In the genomic region with DNA sequence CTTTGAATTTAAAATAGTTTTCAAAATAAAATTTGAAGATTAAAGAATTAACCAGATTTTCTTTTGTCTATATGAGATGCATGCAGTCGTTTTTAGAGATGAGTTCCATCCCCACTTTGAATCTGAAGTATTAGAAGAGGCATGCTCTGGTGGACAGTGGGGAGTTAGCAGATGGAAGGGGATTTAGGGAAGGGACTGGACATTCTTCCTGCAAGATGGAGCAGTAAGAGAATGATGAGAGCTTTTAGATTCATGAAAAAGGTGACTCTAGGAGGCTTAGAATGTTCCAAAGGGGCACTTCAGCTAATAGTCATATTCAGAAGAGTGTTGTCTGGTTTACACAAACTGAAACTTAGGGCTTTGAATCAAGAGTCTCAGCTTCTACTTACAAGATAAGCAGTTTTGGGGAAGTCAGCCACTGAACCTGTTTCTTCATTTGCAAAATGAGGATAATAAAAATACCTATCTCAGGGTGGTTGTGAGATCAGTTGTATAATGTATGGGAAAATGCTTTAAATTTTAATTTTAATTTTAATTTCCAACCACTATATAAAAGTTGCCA, we compare ENCODE assay signal across 10 cellular contexts. TPM values are rescaled to one million over a fixed set of nuclear protein-coding genes. Genes with fewer than 3 reads are reported as not detected.
A peak's percentile ranks its signal among the peaks of the same experiment; 100 is the strongest.
DNase-seq lines count a peak whose midpoint lies in the region; ATAC-seq, FAIRE-seq and TF ChIP-seq lines count a peak whose summit lies in the region.
"Had no signal": no experiment of that assay in that cellular context is flagged by ENCODE, and none has a peak within 500 bp of the region (broad histone marks: within the 10 kb centered on the region; RNA-seq: fewer than 3 reads in every experiment).

No MANE protein-coding gene starts in this region.

- H3K27me3 Mint-ChIP-seq in activated B cell treated with CpG ODN at 0.5 μM for 24 hours (no peaks in the 10 kb centered on the region), WTC11 (ENCODE audit: low read depth) (no peaks in the 10 kb centered on the region)
- H3K27me3 Mint-ChIP-seq in naive thymus-derived CD8-positive, alpha-beta T cell = peaks cover 0 to 4% (median 0%) of the 10 kb centered on the region in 5 donors

- H3K9me3 Mint-ChIP-seq in activated B cell treated with CpG ODN at 0.5 μM for 24 hours (no peaks in the 10 kb centered on the region), WTC11 (no peaks in the 10 kb centered on the region)
- peaks cover 0 to 3% (median 0%) of the 10 kb centered on the region in 9 donors for H3K9me3 Mint-ChIP-seq in naive thymus-derived CD8-positive, alpha-beta T cell

- no peak for DNase-seq in GM12864 (ENCODE audit: low read depth)
- no peak for DNase-seq in activated B cell treated with CpG ODN at 0.5 μM for 24 hours
- no peak for DNase-seq in naive thymus-derived CD8-positive, alpha-beta T cell
- DNase-seq in WTC11 (ENCODE audit: low spot score) = no peak
- DNase-seq in frontal cortex (ENCODE audit: low spot score in 2 of 2) = no peak
- DNase-seq in NCI-H1092 treated with DMSO at 0.1 percent for 48 hours (lab: John Stamatoyannopoulos, UW) = no peak
- no peak for DNase-seq in ecto neural progenitor cell (ENCODE audit: low spot score)
- DNase-seq: effector CD4-positive, alpha-beta T cell; stimulated activated naive CD4-positive, alpha-beta T cell treated with Interleukin-2 at 50 U/mL for 16 hours had no signal

- H3K36me3 Mint-ChIP-seq in activated B cell treated with CpG ODN at 0.5 μM for 24 hours (ENCODE audit: low read depth) (peaks cover 27% of the 10 kb centered on the region), WTC11 (no peaks in the 10 kb centered on the region)
- peaks cover 0 to 9% (median 0%) of the 10 kb centered on the region in 3 donors for H3K36me3 Mint-ChIP-seq in naive thymus-derived CD8-positive, alpha-beta T cell

- CTCF ChIA-PET in activated B cell treated with CpG ODN at 0.5 μM for 24 hours (lab: Charles Lee) = interaction anchor here (4.0 to 4.6 kb wide), 2 partner anchors 79 to 165 kb away, joined by 33 to 41 read pairs; no protein-coding TSS in a partner anchor
- CTCF ChIA-PET in WTC11 (lab: Charles Lee) = interaction anchor here (1.4 to 2.4 kb wide), 3 partner anchors 32 to 164 kb away, joined by 5 to 12 read pairs (median 6); partner anchors contain the start of gene HSPA2

- FAIRE-seq in frontal cortex (lab: Jason Lieb, UNC) = no peak

- intact Hi-C loops in activated B cell treated with CpG ODN at 0.5 μM for 24 hours (cut with micrococcal nuclease) = loop anchor here (10.0 kb wide), 3 partner anchors 477 to 1033 kb away; partner anchors contain the start of genes FNTB and SYNE2

- peak overlapping the region; percentile 44; the same call in 1 of the 2 replicates for H3K4me3 ChIP-seq in GM12864 (ENCODE audit: low read depth, low read length)

- H3K4me3 Mint-ChIP-seq in activated B cell treated with CpG ODN at 0.5 μM for 24 hours = peak overlapping the region; percentile 97
- peak overlapping the region in 9 of 10 donors; percentile 2 to 99 (median 93) for H3K4me3 Mint-ChIP-seq in naive thymus-derived CD8-positive, alpha-beta T cell
- H3K4me3 Mint-ChIP-seq in WTC11 = no peak overlapping the region

- POLR2A ChIA-PET in activated B cell treated with CpG ODN at 0.5 μM for 24 hours (lab: Charles Lee) (interaction anchor here (0.6 to 3.0 kb wide), 6 partner anchors 11 to 273 kb away, joined by 3 to 11 read pairs (median 4); partner anchors contain the start of genes HSPA2 and MTHFD1), WTC11 (lab: Charles Lee) (no interaction called here)
- POLR2A ChIA-PET in naive thymus-derived CD8-positive, alpha-beta T cell (lab: Charles Lee) = interaction anchor here (0.6 to 1.3 kb wide), 3 partner anchors 11 to 164 kb away, joined by 3 read pairs; no protein-coding TSS in a partner anchor

- TF ChIP-seq CTCF in GM12864 (IDR thresholded peaks at IDR 0.05; ENCODE audit: low read depth, low read length, missing control alignments) = no peak
- TF ChIP-seq CTCF in activated B cell treated with CpG ODN at 0.5 μM for 24 hours (IDR thresholded peaks at IDR 0.05) = no peak
- TF ChIP-seq CTCF in WTC11 (IDR thresholded peaks at IDR 0.05) = no peak

- ATAC-seq in HG03378 (IDR thresholded peaks at IDR 0.05; ENCODE audit: unreplicated experiment) = peak; percentile 23
- ATAC-seq in activated B cell treated with CpG ODN at 0.5 μM for 24 hours (ENCODE audit: low read depth) = no peak
- no peak for ATAC-seq in naive thymus-derived CD8-positive, alpha-beta T cell
- no peak for ATAC-seq in WTC11

- H3K27ac Mint-ChIP-seq in activated B cell treated with CpG ODN at 0.5 μM for 24 hours (peak overlapping the region; percentile 100), WTC11 (no peak overlapping the region)
- peak overlapping the region in 9 of 10 donors; percentile 15 to 100 (median 89) for H3K27ac Mint-ChIP-seq in naive thymus-derived CD8-positive, alpha-beta T cell

- H3K4me1 Mint-ChIP-seq in activated B cell treated with CpG ODN at 0.5 μM for 24 hours (peaks cover 76% of the 10 kb centered on the region), WTC11 (peaks cover 58% of the 10 kb centered on the region)
- H3K4me1 Mint-ChIP-seq in naive thymus-derived CD8-positive, alpha-beta T cell = peaks cover 42 to 82% (median 77%) of the 10 kb centered on the region in 4 donors

TF ChIP-seq in WTC11, 78 proteins besides CTCF, POLR2A, EP300 and RAD21 (continues in another document):
- TF ChIP-seq, protein P1, sequence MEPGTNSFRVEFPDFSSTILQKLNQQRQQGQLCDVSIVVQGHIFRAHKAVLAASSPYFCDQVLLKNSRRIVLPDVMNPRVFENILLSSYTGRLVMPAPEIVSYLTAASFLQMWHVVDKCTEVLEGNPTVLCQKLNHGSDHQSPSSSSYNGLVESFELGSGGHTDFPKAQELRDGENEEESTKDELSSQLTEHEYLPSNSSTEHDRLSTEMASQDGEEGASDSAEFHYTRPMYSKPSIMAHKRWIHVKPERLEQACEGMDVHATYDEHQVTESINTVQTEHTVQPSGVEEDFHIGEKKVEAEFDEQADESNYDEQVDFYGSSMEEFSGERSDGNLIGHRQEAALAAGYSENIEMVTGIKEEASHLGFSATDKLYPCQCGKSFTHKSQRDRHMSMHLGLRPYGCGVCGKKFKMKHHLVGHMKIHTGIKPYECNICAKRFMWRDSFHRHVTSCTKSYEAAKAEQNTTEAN (CRISPR knock-in tag; IDR thresholded peaks at IDR 0.05) = no peak
- TF ChIP-seq, protein P2, sequence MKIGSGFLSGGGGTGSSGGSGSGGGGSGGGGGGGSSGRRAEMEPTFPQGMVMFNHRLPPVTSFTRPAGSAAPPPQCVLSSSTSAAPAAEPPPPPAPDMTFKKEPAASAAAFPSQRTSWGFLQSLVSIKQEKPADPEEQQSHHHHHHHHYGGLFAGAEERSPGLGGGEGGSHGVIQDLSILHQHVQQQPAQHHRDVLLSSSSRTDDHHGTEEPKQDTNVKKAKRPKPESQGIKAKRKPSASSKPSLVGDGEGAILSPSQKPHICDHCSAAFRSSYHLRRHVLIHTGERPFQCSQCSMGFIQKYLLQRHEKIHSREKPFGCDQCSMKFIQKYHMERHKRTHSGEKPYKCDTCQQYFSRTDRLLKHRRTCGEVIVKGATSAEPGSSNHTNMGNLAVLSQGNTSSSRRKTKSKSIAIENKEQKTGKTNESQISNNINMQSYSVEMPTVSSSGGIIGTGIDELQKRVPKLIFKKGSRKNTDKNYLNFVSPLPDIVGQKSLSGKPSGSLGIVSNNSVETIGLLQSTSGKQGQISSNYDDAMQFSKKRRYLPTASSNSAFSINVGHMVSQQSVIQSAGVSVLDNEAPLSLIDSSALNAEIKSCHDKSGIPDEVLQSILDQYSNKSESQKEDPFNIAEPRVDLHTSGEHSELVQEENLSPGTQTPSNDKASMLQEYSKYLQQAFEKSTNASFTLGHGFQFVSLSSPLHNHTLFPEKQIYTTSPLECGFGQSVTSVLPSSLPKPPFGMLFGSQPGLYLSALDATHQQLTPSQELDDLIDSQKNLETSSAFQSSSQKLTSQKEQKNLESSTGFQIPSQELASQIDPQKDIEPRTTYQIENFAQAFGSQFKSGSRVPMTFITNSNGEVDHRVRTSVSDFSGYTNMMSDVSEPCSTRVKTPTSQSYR (CRISPR knock-in tag; IDR thresholded peaks at IDR 0.05) = no peak
- TF ChIP-seq, protein P3, sequence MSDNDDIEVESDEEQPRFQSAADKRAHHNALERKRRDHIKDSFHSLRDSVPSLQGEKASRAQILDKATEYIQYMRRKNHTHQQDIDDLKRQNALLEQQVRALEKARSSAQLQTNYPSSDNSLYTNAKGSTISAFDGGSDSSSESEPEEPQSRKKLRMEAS (CRISPR knock-in tag; IDR thresholded peaks at IDR 0.05) = no peak
- TF ChIP-seq ZNF416 (CRISPR knock-in tag; IDR thresholded peaks at IDR 0.05) = no peak

RNA-seq across cellular contexts. Expression of gene ZBTB1, which starts 3.7 kb away (rescaled TPM):
- total RNA-seq in activated B cell treated with CpG ODN at 0.5 μM for 24 hours (56.5 and 60.7 TPM in 2 replicates), WTC11 (2021) (24.7 to 32.5 TPM (median 31.7 TPM) in 3 replicates), frontal cortex (52.2 TPM)
- total RNA-seq in naive thymus-derived CD8-positive, alpha-beta T cell = 10 to 100 TPM; 87.8 to 88.9 TPM
- 10 to 100 TPM; 38.3 to 64.4 (median 43.0) TPM for polyA plus RNA-seq in naive thymus-derived CD8-positive, alpha-beta T cell

RNA-seq across cellular contexts. Expression of gene ZBTB25, which starts 4.7 kb away (rescaled TPM):
- 20.9 and 29.1 TPM in 2 replicates for total RNA-seq in activated B cell treated with CpG ODN at 0.5 μM for 24 hours
- total RNA-seq in naive thymus-derived CD8-positive, alpha-beta T cell = 10 to 100 TPM; 65.7 to 69.7 TPM
- 10 to 100 TPM; 20.6 to 38.2 (median 24.3) TPM for polyA plus RNA-seq in naive thymus-derived CD8-positive, alpha-beta T cell
- 11.9 to 14.0 TPM (median 13.1 TPM) in 3 replicates for total RNA-seq in WTC11 (2021)
- total RNA-seq in frontal cortex = 15.5 TPM

RNA-seq across cellular contexts. Expression of gene HSPA2, which starts 32.2 kb away (rescaled TPM):
- total RNA-seq in activated B cell treated with CpG ODN at 0.5 μM for 24 hours (3.8 and 5.4 TPM in 2 replicates), WTC11 (2021) (30.2 to 43.9 TPM (median 40.7 TPM) in 3 replicates), frontal cortex (9.0 TPM)
- total RNA-seq in naive thymus-derived CD8-positive, alpha-beta T cell = 1 to 10 TPM; 2.3 TPM
- 1 to 10 TPM in 1 of 3 donors, under 1 TPM in 1, not detected in 1; 0.30 to 1.2 TPM for polyA plus RNA-seq in naive thymus-derived CD8-positive, alpha-beta T cell

RNA-seq across cellular contexts. Expression of gene PPP1R36, which starts 41.5 kb away (rescaled TPM):
- total RNA-seq in activated B cell treated with CpG ODN at 0.5 μM for 24 hours (not detected in 2 replicates), WTC11 (2021) (0.55 to 0.70 TPM (median 0.64 TPM) in 3 replicates), frontal cortex (0.82 TPM)
- not detected for total RNA-seq in naive thymus-derived CD8-positive, alpha-beta T cell
- not detected for polyA plus RNA-seq in naive thymus-derived CD8-positive, alpha-beta T cell

RNA-seq across cellular contexts. Expression of gene AKAP5, which starts 43.0 kb away (rescaled TPM):
- total RNA-seq in activated B cell treated with CpG ODN at 0.5 μM for 24 hours (4.3 and 5.1 TPM in 2 replicates), WTC11 (2021) (2.8 to 3.0 TPM (median 3.0 TPM) in 3 replicates), frontal cortex (37.5 TPM)
- under 1 TPM; 0.23 to 0.49 TPM for total RNA-seq in naive thymus-derived CD8-positive, alpha-beta T cell
- polyA plus RNA-seq in naive thymus-derived CD8-positive, alpha-beta T cell = under 1 TPM; 0.05 to 0.38 (median 0.07) TPM
